In genomic region chr7:85833071-85833470, GRCh38 we compare ENCODE assay signal across 18 cellular contexts.
"Had no signal": no experiment of that assay in that cellular context is flagged by ENCODE, and none has a peak within 500 bp of the region (broad histone marks: within the 10 kb centered on the region; RNA-seq: fewer than 3 reads in every experiment).

No MANE protein-coding gene starts in this region.

- ATAC-seq: activated CD8-positive, alpha-beta T cell treated with anti-CD3 and anti-CD28 coated beads for 36 hours; activated T-cell treated with anti-CD3 and anti-CD28 coated beads, Interleukin-2, amount 50 U/mL, for 72 hours; body of pancreas; effector memory CD8-positive, alpha-beta T cell; gastrocnemius medialis; left ventricle myocardium superior; upper lobe of right lung had no signal

- H3K4me3 ChIP-seq: body of pancreas, gastrocnemius medialis, ovary, sigmoid colon, testis, upper lobe of right lung had no signal

- DNase-seq: activated CD4-positive, alpha-beta T cell treated with anti-CD3 and anti-CD28 coated beads for 4 hours; activated CD8-positive, alpha-beta memory T cell treated with anti-CD3 and anti-CD28 coated beads, Interleukin-2, amount 50 U/mL, for 4 hours; activated CD8-positive, alpha-beta T cell treated with anti-CD3 and anti-CD28 coated beads for 36 hours; activated gamma-delta T cell treated with Interleukin-2 at 50 U/mL for 16 hours; activated T-cell treated with anti-CD3 and anti-CD28 coated beads, Interleukin-2, amount 50 U/mL, for 72 hours; body of pancreas; central memory CD4-positive, alpha-beta T cell; cortex of kidney; effector memory CD8-positive, alpha-beta T cell; gastrocnemius medialis; left ventricle myocardium superior; ovary; sigmoid colon; stimulated activated CD4-positive, alpha-beta T cell treated with anti-CD3 and anti-CD28 coated beads, Interleukin-12 subunit alpha, Interleukin-12 subunit beta, amount 100 ng/mL, for 4 hours; stimulated activated CD8-positive, alpha-beta memory T cell treated with anti-CD3 and anti-CD28 coated beads, Interleukin-4, amount 100 ng/mL, for 48 hours; T-helper 1 cell; testis; upper lobe of right lung had no signal
